ENCODE assay signal across 8 cellular contexts in genomic region chr19:40662925-40663711, GRCh38. TPM values are rescaled to one million over a fixed set of nuclear protein-coding genes. Genes with fewer than 3 reads are reported as not detected.
DNase-seq lines count a peak whose midpoint lies in the region; ATAC-seq and TF ChIP-seq lines count a peak whose summit lies in the region.

No MANE protein-coding gene starts in this region.

- peak overlapping the region; percentile 29; the same call in 1 of the 2 replicates for H3K27ac ChIP-seq in Panc1 (ENCODE audit: low read length)
- H3K27ac ChIP-seq in fibroblast of lung (ENCODE audit: insufficient read depth, low read length), result peak overlapping the region; percentile 74

- H3K4me3 ChIP-seq in Panc1 (ENCODE audit: low read depth in 2 of 2, low read length in 2 of 2) (peak overlapping the region; percentile 58 to 61), fibroblast of lung (replicated peaks in 1 of 4; ENCODE audit: control extremely low read depth in 1 of 4, insufficient read depth in 1 of 4, low read depth in 3 of 4, low read length in 4 of 4) (peak overlapping the region; percentile 54 to 65 (median 62))

- H3K9me3 ChIP-seq in Panc1 (ENCODE audit: control insufficient read depth, insufficient read depth, low read depth, low read length), result no peaks in the 10 kb centered on the region
- H3K9me3 ChIP-seq in fibroblast of lung (ENCODE audit: control insufficient read depth, insufficient read depth, low read depth, low read length), result no peaks in the 10 kb centered on the region

- H2AFZ ChIP-seq in fibroblast of lung (ENCODE audit: low read length), result peak overlapping the region; percentile 58

- H3K36me3 Mint-ChIP-seq in IgD-negative memory B cell, result peaks cover 2% of the 10 kb centered on the region
- peaks cover 0 to 1% (median 0%) of the 10 kb centered on the region in 3 donors for H3K36me3 Mint-ChIP-seq in naive thymus-derived CD8-positive, alpha-beta T cell
- peaks cover 15% of the 10 kb centered on the region for H3K36me3 Mint-ChIP-seq in stimulated activated effector memory CD8-positive, alpha-beta T cell treated with anti-CD3 and anti-CD28 coated beads, Interleukin-12 subunit alpha, Interleukin-12 subunit beta, amount 100 ng/mL, for 72 hours

- H3K4me1 ChIP-seq in Panc1 (ENCODE audit: control insufficient read depth, insufficient read depth, low read length), result peaks cover 12% of the 10 kb centered on the region
- peaks cover 7% of the 10 kb centered on the region for H3K4me1 ChIP-seq in fibroblast of lung (ENCODE audit: control insufficient read depth, extremely low read depth, insufficient read depth, low read length)

- peak overlapping the region; percentile 18 to 94 (median 84) for H3K27ac Mint-ChIP-seq in IgD-negative memory B cell
- peak overlapping the region; percentile 63 to 93 (median 90) for H3K27ac Mint-ChIP-seq in naive thymus-derived CD8-positive, alpha-beta T cell
- H3K27ac Mint-ChIP-seq in stimulated activated effector memory CD8-positive, alpha-beta T cell treated with anti-CD3 and anti-CD28 coated beads, Interleukin-12 subunit alpha, Interleukin-12 subunit beta, amount 100 ng/mL, for 72 hours, result peak overlapping the region; percentile 88

- CTCF ChIA-PET in Panc1 (lab: Charles Lee), result interaction anchor here (0.7 to 0.8 kb wide), 3 partner anchors 93 to 340 kb away, joined by 3 to 4 read pairs (median 3); no protein-coding TSS in a partner anchor

- H3K4me2 ChIP-seq in fibroblast of lung (ENCODE audit: extremely low read depth, insufficient read depth, low read length), result peak overlapping the region; percentile 97

- intact Hi-C loops in Panc1 (cut with micrococcal nuclease; ENCODE audit: unreplicated experiment), result loop anchor here (10.0 kb wide), 1 partner anchor 142 kb away; no protein-coding TSS in a partner anchor

- H3K9ac ChIP-seq in fibroblast of lung (ENCODE audit: insufficient read depth, low read length), result peak overlapping the region; percentile 55

- H3K9me3 Mint-ChIP-seq in IgD-negative memory B cell, result no peaks in the 10 kb centered on the region
- H3K9me3 Mint-ChIP-seq in naive thymus-derived CD8-positive, alpha-beta T cell, result no peaks in the 10 kb centered on the region
- no peaks in the 10 kb centered on the region for H3K9me3 Mint-ChIP-seq in stimulated activated effector memory CD8-positive, alpha-beta T cell treated with anti-CD3 and anti-CD28 coated beads, Interleukin-12 subunit alpha, Interleukin-12 subunit beta, amount 100 ng/mL, for 72 hours

- H3K4me1 Mint-ChIP-seq in IgD-negative memory B cell, result peaks cover 6 to 12% (median 11%) of the 10 kb centered on the region in 3 donors
- peaks cover 6 to 15% (median 8%) of the 10 kb centered on the region in 4 donors for H3K4me1 Mint-ChIP-seq in naive thymus-derived CD8-positive, alpha-beta T cell
- H3K4me1 Mint-ChIP-seq in stimulated activated effector memory CD8-positive, alpha-beta T cell treated with anti-CD3 and anti-CD28 coated beads, Interleukin-12 subunit alpha, Interleukin-12 subunit beta, amount 100 ng/mL, for 72 hours, result peaks cover 27% of the 10 kb centered on the region

- TF ChIP-seq CTCF in Panc1 (IDR thresholded peaks at IDR 0.05) (peak; percentile 92; the same call in 1 of the 2 replicates), fibroblast of lung (conservative IDR thresholded peaks at IDR 0.05 in 1 of 2, IDR thresholded peaks at IDR 0.05 in 1 of 2; ENCODE audit: low read depth in 1 of 2, low read length in 2 of 2) (peak in 1 of 2 donors; percentile 80)

- no peaks in the 10 kb centered on the region for H4K20me1 ChIP-seq in fibroblast of lung (ENCODE audit: control insufficient read depth, extremely low read depth, insufficient read depth, low read length)

- in situ Hi-C loops in Panc1 (cut with HindIII; ENCODE audit: low pct_unique_long_range_greater_than_20kb, low sequenced_read_pairs), result no loop called here

- H3K79me2 ChIP-seq in fibroblast of lung (ENCODE audit: control insufficient read depth, insufficient read depth, low read length), result no peaks in the 10 kb centered on the region

- H3K36me3 ChIP-seq in Panc1 (ENCODE audit: control insufficient read depth, insufficient read depth, low read length), result no peaks in the 10 kb centered on the region
- peaks cover 15% of the 10 kb centered on the region for H3K36me3 ChIP-seq in fibroblast of lung (ENCODE audit: control insufficient read depth, insufficient read depth, low read length)

- DNase-seq in DMS 273 treated with DMSO at 0.1 percent for 48 hours (lab: John Stamatoyannopoulos, UW) (peak; percentile 63), Panc1 (ENCODE audit: low read depth, low spot score) (no peak), fibroblast of lung (ENCODE audit: low read depth in 2 of 2) (peak; percentile 82 to 86)
- peak; percentile 91 to 95 for DNase-seq in activated T-helper 1 cell treated with anti-CD3 and anti-CD28 coated beads, Interleukin-2, amount 50 U/mL, for 16 hours (ENCODE audit: low read depth in 1 of 2, low spot score in 1 of 2)
- DNase-seq in naive thymus-derived CD8-positive, alpha-beta T cell, result peak; percentile 81 to 98 (median 92)
- DNase-seq in stimulated activated effector memory CD8-positive, alpha-beta T cell treated with anti-CD3 and anti-CD28 coated beads, Interleukin-12 subunit alpha, Interleukin-12 subunit beta, amount 100 ng/mL, for 72 hours (ENCODE audit: low spot score in 2 of 2), result peak; percentile 97 to 98

- peak; percentile 80 for ATAC-seq in GM21515 (IDR thresholded peaks at IDR 0.05; ENCODE audit: unreplicated experiment)
- peak; percentile 91 for ATAC-seq in Panc1
- ATAC-seq in naive thymus-derived CD8-positive, alpha-beta T cell, result peak; percentile 91 to 92
- ATAC-seq in stimulated activated effector memory CD8-positive, alpha-beta T cell treated with anti-CD3 and anti-CD28 coated beads, Interleukin-12 subunit alpha, Interleukin-12 subunit beta, amount 100 ng/mL, for 72 hours, result peak; percentile 91

- BruUV-seq in Panc1 (replicated peaks; lab: Mats Ljungman, UMichigan), result no TSS peak

- H3K27me3 ChIP-seq in Panc1 (ENCODE audit: control insufficient read depth, insufficient read depth, low read length) (no peaks in the 10 kb centered on the region), fibroblast of lung (ENCODE audit: control insufficient read depth, insufficient read depth, low read length) (no peaks in the 10 kb centered on the region)

- peak overlapping the region; percentile 37 to 95 (median 89) for H3K4me3 Mint-ChIP-seq in IgD-negative memory B cell
- peak overlapping the region; percentile 76 to 91 (median 84) for H3K4me3 Mint-ChIP-seq in naive thymus-derived CD8-positive, alpha-beta T cell
- peak overlapping the region; percentile 77 for H3K4me3 Mint-ChIP-seq in stimulated activated effector memory CD8-positive, alpha-beta T cell treated with anti-CD3 and anti-CD28 coated beads, Interleukin-12 subunit alpha, Interleukin-12 subunit beta, amount 100 ng/mL, for 72 hours

- no peaks in the 10 kb centered on the region for H3K27me3 Mint-ChIP-seq in IgD-negative memory B cell
- no peaks in the 10 kb centered on the region for H3K27me3 Mint-ChIP-seq in naive thymus-derived CD8-positive, alpha-beta T cell

- POLR2A ChIA-PET in Panc1 (lab: Charles Lee), result interaction anchor here (0.8 kb wide), 1 partner anchor 159 kb away, joined by 4 read pairs; no protein-coding TSS in a partner anchor
- POLR2A ChIA-PET in naive thymus-derived CD8-positive, alpha-beta T cell (lab: Charles Lee), result interaction anchor here (0.6 to 2.8 kb wide), 21 partner anchors 24 to 701 kb away, joined by 3 to 20 read pairs (median 4); partner anchors contain the start of genes ACTMAP, B9D2, EGLN2 and HNRNPUL1

RNA-seq across cellular contexts. Expression of gene NUMBL, which starts 27.3 kb away (rescaled TPM):
- polyA plus RNA-seq in IgD-negative memory B cell (4.0 TPM), fibroblast of lung (26.2 and 28.2 TPM in 2 replicates)
- total RNA-seq in Panc1 (2021; ENCODE audit: unreplicated experiment) (27.6 TPM), fibroblast of lung (30.6 and 33.4 TPM in 2 replicates)
- polyA plus RNA-seq in Panc1 (2012; ENCODE audit: insufficient read length), result 31.1 TPM
- 39.8 TPM in 2 replicates for polyA plus RNA-seq in fibroblast of lung (2012)
- polyA minus RNA-seq in fibroblast of lung (ENCODE audit: low replicate concordance), result 45.4 and 48.6 TPM in 2 replicates
- 10 to 100 TPM; 15.6 to 16.9 TPM for total RNA-seq in naive thymus-derived CD8-positive, alpha-beta T cell
- 1 to 10 TPM in 1 of 3 donors, under 1 TPM in 2; 0.80 to 1.2 (median 0.83) TPM for polyA plus RNA-seq in naive thymus-derived CD8-positive, alpha-beta T cell

RNA-seq across cellular contexts. Expression of gene COQ8B, which starts 53.6 kb away (rescaled TPM):
- polyA plus RNA-seq in IgD-negative memory B cell (24.2 TPM), fibroblast of lung (13.7 and 16.7 TPM in 2 replicates)
- total RNA-seq in Panc1 (2021; ENCODE audit: unreplicated experiment) (15.6 TPM), fibroblast of lung (28.0 and 43.4 TPM in 2 replicates)
- 18.5 TPM for polyA plus RNA-seq in Panc1 (2012; ENCODE audit: insufficient read length)
- polyA plus RNA-seq in fibroblast of lung (2012), result 17.2 and 24.4 TPM in 2 replicates
- 26.2 and 28.8 TPM in 2 replicates for polyA minus RNA-seq in fibroblast of lung (ENCODE audit: low replicate concordance)
- 10 to 100 TPM; 39.2 to 39.3 TPM for total RNA-seq in naive thymus-derived CD8-positive, alpha-beta T cell
- polyA plus RNA-seq in naive thymus-derived CD8-positive, alpha-beta T cell, result 10 to 100 TPM in 2 of 3 donors, 1 to 10 TPM in 1; 9.8 to 14.8 (median 13.3) TPM

RNA-seq across cellular contexts. Expression of gene ITPKC, which starts 53.8 kb away (rescaled TPM):
- polyA plus RNA-seq in IgD-negative memory B cell (8.8 TPM), fibroblast of lung (6.5 TPM in 2 replicates)
- total RNA-seq in Panc1 (2021; ENCODE audit: unreplicated experiment) (7.2 TPM), fibroblast of lung (19.5 and 23.1 TPM in 2 replicates)
- polyA plus RNA-seq in Panc1 (2012; ENCODE audit: insufficient read length), result 9.1 TPM
- 10.3 and 10.6 TPM in 2 replicates for polyA plus RNA-seq in fibroblast of lung (2012)
- 15.2 and 15.5 TPM in 2 replicates for polyA minus RNA-seq in fibroblast of lung (ENCODE audit: low replicate concordance)
- 1 to 10 TPM; 6.3 to 8.1 TPM for total RNA-seq in naive thymus-derived CD8-positive, alpha-beta T cell
- 1 to 10 TPM; 2.9 to 5.7 (median 4.0) TPM for polyA plus RNA-seq in naive thymus-derived CD8-positive, alpha-beta T cell
